In genomic region chrX:49922291-49923241, GRCh38 we compare ENCODE assay signal across 8 cellular contexts. TPM values are rescaled to one million over a fixed set of nuclear protein-coding genes. Genes with fewer than 3 reads are reported as not detected.
DNase-seq lines count a peak whose midpoint lies in the region; ATAC-seq and TF ChIP-seq lines count a peak whose summit lies in the region.

Gene CLCN5 (plus strand): TSS chrX:49922596. CDS start chrX:49925299, 2,703 bp downstream.

- DNase-seq in A172 (ENCODE audit: low spot score) (peak; percentile 88), NCI-H2107 treated with DMSO at 0.1 percent for 48 hours (lab: John Stamatoyannopoulos, UW; ENCODE audit: unreplicated experiment) (peak; percentile 93), UCSD-AML1 (lab: John Stamatoyannopoulos, UW; ENCODE audit: unreplicated experiment) (peak; percentile 94), MCF 10A (ENCODE audit: unreplicated experiment) (peak; percentile 88), iPS DF 6.9 (ENCODE audit: low read depth, low spot score) (peak; percentile 60), skeletal muscle cell (ENCODE audit: low read depth) (peak; percentile 80)

- no CpG with 5 or more reads among the region's 83 CpGs for WGBS in iPS DF 6.9 (ENCODE audit: insufficient coverage, insufficient read length)

- H3K27ac ChIP-seq in iPS DF 6.9 (ENCODE audit: low read length), result no peak within 1 kb of the TSS

- peak within 1 kb of the TSS; percentile 77 for H3K4me3 Mint-ChIP-seq in MCF 10A (ENCODE audit: unreplicated experiment)

- peak within 1 kb of the TSS; percentile 79 for H3K27ac Mint-ChIP-seq in MCF 10A (ENCODE audit: low read depth, unreplicated experiment)

- peaks cover 5% of the 10 kb centered on the region for H3K36me3 Mint-ChIP-seq in MCF 10A (ENCODE audit: insufficient read depth, unreplicated experiment)

- ATAC-seq in GM18858 (IDR thresholded peaks at IDR 0.05; ENCODE audit: unreplicated experiment) (peak; percentile 86), HG03066 (IDR thresholded peaks at IDR 0.05; ENCODE audit: low read depth, unreplicated experiment) (peak; percentile 93)

- BruUV-seq in MCF 10A (replicated peaks; lab: Mats Ljungman, UMichigan), result no TSS peak

- intact Hi-C loops in MCF 10A (cut with micrococcal nuclease), result loop anchor here (2.0 kb wide), 1 partner anchor 158 kb away; no protein-coding TSS in a partner anchor

- H3K27me3 ChIP-seq in iPS DF 6.9 (ENCODE audit: control insufficient read depth, insufficient read depth, low read length), result peaks cover 2% of the 10 kb centered on the region; the same call in 1 of the 2 replicates

- no peaks in the 10 kb centered on the region; the same call in 1 of the 2 replicates for H3K36me3 ChIP-seq in iPS DF 6.9 (ENCODE audit: control insufficient read depth, insufficient read depth, low read length)

- H3K4me3 ChIP-seq in iPS DF 6.9 (ENCODE audit: low read length) (peak within 1 kb of the TSS; percentile 66), skeletal muscle cell (ENCODE audit: low read depth, low read length) (peak within 1 kb of the TSS; percentile 67)

- POLR2A ChIA-PET in MCF 10A (lab: Yijun Ruan, JAX), result interaction anchor here (0.6 to 1.8 kb wide), 7 partner anchors 44 to 1880 kb away, joined by 3 to 9 read pairs (median 4); partner anchors contain the start of gene USP27X

- no peaks in the 10 kb centered on the region for H3K4me1 Mint-ChIP-seq in MCF 10A (ENCODE audit: insufficient read depth, unreplicated experiment)

- H3K4me1 ChIP-seq in iPS DF 6.9 (ENCODE audit: control insufficient read depth, insufficient read depth, low read length), result no peaks in the 10 kb centered on the region

- CTCF ChIA-PET in MCF 10A (lab: Yijun Ruan, JAX), result interaction anchor here (0.6 to 4.9 kb wide), 5 partner anchors 39 to 1404 kb away, joined by 3 to 38 read pairs (median 3); no protein-coding TSS in a partner anchor

- no peaks in the 10 kb centered on the region for H3K9me3 ChIP-seq in iPS DF 6.9 (ENCODE audit: control insufficient read depth, insufficient read depth, low read length)

- H3K27me3 Mint-ChIP-seq in MCF 10A (ENCODE audit: insufficient read depth, unreplicated experiment), result peaks cover 30% of the 10 kb centered on the region

- TF ChIP-seq CTCF in MCF 10A (IDR thresholded peaks at IDR 0.05; ENCODE audit: unreplicated experiment), result no peak

- no peaks in the 10 kb centered on the region for H3K9me3 Mint-ChIP-seq in MCF 10A (ENCODE audit: unreplicated experiment)

RNA-seq across cellular contexts. Expression of gene CLCN5, which starts in this region (rescaled TPM):
- total RNA-seq in A172 (2014; rRNA removed; shearing (Covaris generic)), result 5.8 and 8.6 TPM in 2 replicates
- total RNA-seq in MCF 10A (2022), result 4.9 and 6.7 TPM in 2 replicates
